Comparison of ENCODE assay signal across 3 cellular contexts in the genomic region with DNA sequence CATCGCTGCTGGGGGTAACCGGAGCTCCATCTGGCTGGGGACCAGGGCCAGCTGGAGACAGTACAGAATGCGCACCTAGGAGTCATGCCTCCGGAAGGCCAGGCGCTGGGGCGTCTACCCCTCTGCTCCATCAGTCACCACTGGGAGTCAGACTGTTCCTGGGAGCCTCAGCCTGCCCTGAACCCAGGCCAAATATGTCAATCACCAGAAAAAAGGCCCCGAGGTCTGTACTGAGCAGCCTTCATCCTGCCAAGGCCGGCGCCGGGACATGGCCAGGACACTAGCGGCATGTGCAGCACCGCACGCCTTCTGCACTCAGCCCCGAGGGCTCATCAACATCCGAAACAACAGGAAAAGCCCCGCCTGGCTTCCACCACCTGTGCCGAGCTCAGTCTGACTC. TPM values are rescaled to one million over a fixed set of nuclear protein-coding genes. Genes with fewer than 3 reads are reported as not detected.
"Had no signal": no experiment of that assay in that cellular context is flagged by ENCODE, and none has a peak within 500 bp of the region (broad histone marks: within the 10 kb centered on the region; RNA-seq: fewer than 3 reads in every experiment).

No MANE protein-coding gene starts in this region.

RNA-seq across cellular contexts. Expression of gene GRAPL, which starts 8.7 kb away (rescaled TPM):
- total RNA-seq: astrocyte, hepatocyte had no signal
- polyA plus RNA-seq: cardiac muscle cell, hepatocyte had no signal
